ENCODE assay signal across 8 cellular contexts in genomic region chr1:6743189-6744101, GRCh38. TPM values are rescaled to one million over a fixed set of nuclear protein-coding genes. Genes with fewer than 3 reads are reported as not detected.
DNase-seq lines count a peak whose midpoint lies in the region; ATAC-seq, FAIRE-seq and TF ChIP-seq lines count a peak whose summit lies in the region.

No MANE protein-coding gene starts in this region.

- TF ChIP-seq RAD21 in A549 (conservative IDR thresholded peaks at IDR 0.05 in 1 of 2, IDR thresholded peaks at IDR 0.05 in 1 of 2) = no peak

- DNase-seq in A549 (ENCODE audit: low read depth in 1 of 2, low spot score in 1 of 2) = peak in 1 of 2 experiments; percentile 34
- DNase-seq in GM18507 (ENCODE audit: extremely low spot score, insufficient read length, low read depth) = peak; percentile 9
- peak; percentile 92 for DNase-seq in RPMI7951 (ENCODE audit: low read depth)
- peak; percentile 27 for DNase-seq in colonic mucosa
- DNase-seq in medulla oblongata (ENCODE audit: extremely low spot score) = peak; percentile 81
- DNase-seq in ureter (ENCODE audit: low spot score) = peak; percentile 70

- H3K9me3 ChIP-seq in A549 (no peaks in the 10 kb centered on the region), colonic mucosa (no peaks in the 10 kb centered on the region)

- no peak for TF ChIP-seq EP300 in A549 (IDR thresholded peaks at IDR 0.05)

- H3K9ac ChIP-seq in colonic mucosa (ENCODE audit: low read depth in 2 of 2, low read length in 2 of 2) = no peak overlapping the region

- no peak overlapping the region for H3K4me3 ChIP-seq in A549
- H3K4me3 ChIP-seq in colonic mucosa = no peak overlapping the region

- peak overlapping the region; percentile 18; the same call in 1 of the 3 replicates for H3K4me2 ChIP-seq in A549

- CTCF ChIA-PET in A549 (lab: Yijun Ruan, JAX) = interaction anchor here (0.7 to 1.2 kb wide), 2 partner anchors 24 to 475 kb away, joined by 3 to 6 read pairs; no protein-coding TSS in a partner anchor

- POLR2A ChIA-PET in A549 (lab: Yijun Ruan, JAX) = interaction anchor here (1.8 kb wide), 1 partner anchor 41 kb away, joined by 10 read pairs; the partner anchor contains the start of gene CAMTA1

- FAIRE-seq in A549 (lab: Jason Lieb, UNC) = no peak
- peak; percentile 76 for FAIRE-seq in GM18507 (lab: Jason Lieb, UNC)

- no peaks in the 10 kb centered on the region for H3K27me3 ChIP-seq in colonic mucosa

- 68% methylated on average over 17 of the region's 20 CpGs for WGBS in A549 (ENCODE audit: missing lambda C conversion rate)

- intact Hi-C loops in colonic mucosa (cut with DNase I) = no loop called here

- H3K36me3 ChIP-seq in colonic mucosa = no peaks in the 10 kb centered on the region

- TF ChIP-seq POLR2A in A549 (IDR thresholded peaks at IDR 0.05; ENCODE audit: low read length) = no peak

- H3K27ac ChIP-seq in A549 (peak overlapping the region in 1 of 2 experiments; percentile 59; a peak in 4 of 6 replicates), colonic mucosa (peak overlapping the region; percentile 36)

- TF ChIP-seq CTCF in A549 (IDR thresholded peaks at IDR 0.05) (no peak), colonic mucosa (IDR thresholded peaks at IDR 0.05) (no peak)

- ATAC-seq in A549 = peak; percentile 75 to 79; a peak in 5 of 6 replicates
- ATAC-seq in GM21576 (IDR thresholded peaks at IDR 0.05; ENCODE audit: unreplicated experiment) = no peak
- no peak for ATAC-seq in HG02571 (IDR thresholded peaks at IDR 0.05; ENCODE audit: unreplicated experiment)

- H3K4me1 ChIP-seq in A549 (peaks cover 8% of the 10 kb centered on the region; the same call in 2 of the 3 replicates), colonic mucosa (no peaks in the 10 kb centered on the region)

TF ChIP-seq in A549, 52 proteins besides CTCF, POLR2A, EP300 and RAD21:
- TF ChIP-seq EHMT2 (IDR thresholded peaks at IDR 0.05; ENCODE audit: low read depth) = no peak

RNA-seq across cellular contexts. Expression of gene CAMTA1, which starts 41.8 kb away (rescaled TPM):
- polyA plus RNA-seq in A549 (2011; rRNA removed) (48.7 and 58.8 TPM in 2 replicates), A549 (2017; fragmentation: RNase III; extraction: RNeasy Plus Mini Kit Qiagen cat#74134 plus additional on column Dnase treatment) (63.3 to 75.0 TPM (median 73.5 TPM) in 3 replicates)
- 35.4 and 46.5 TPM in 2 replicates for polyA plus RNA-seq in A549 (2012; cell fraction: cytosol; rRNA removed)
- 9.4 and 22.1 TPM in 2 replicates for polyA plus RNA-seq in A549 (2012; cell fraction: nucleus; rRNA removed)
- 18.6 and 19.8 TPM in 2 replicates for polyA minus RNA-seq in A549 (2011; rRNA and poly(A)+ RNA removed)
- 86.7 and 91.0 TPM in 2 replicates for total RNA-seq in RPMI7951 (2014; rRNA removed; shearing (Covaris generic))
- total RNA-seq in colonic mucosa (10 to 100 TPM; 76.8 to 92.8 TPM), ureter (88.1 TPM)

RNA-seq across cellular contexts. Expression of gene DNAJC11, which starts 41.8 kb away (rescaled TPM):
- 29.9 and 35.7 TPM in 2 replicates for polyA plus RNA-seq in A549 (2011; rRNA removed)
- polyA plus RNA-seq in A549 (2012; cell fraction: cytosol; rRNA removed) = 36.9 and 44.0 TPM in 2 replicates
- polyA plus RNA-seq in A549 (2012; cell fraction: nucleus; rRNA removed) = 85.0 and 86.3 TPM in 2 replicates
- polyA plus RNA-seq in A549 (2017; fragmentation: RNase III; extraction: RNeasy Plus Mini Kit Qiagen cat#74134 plus additional on column Dnase treatment) = 48.5 to 56.0 TPM (median 50.0 TPM) in 3 replicates
- 28.4 and 30.1 TPM in 2 replicates for polyA minus RNA-seq in A549 (2011; rRNA and poly(A)+ RNA removed)
- total RNA-seq in RPMI7951 (2014; rRNA removed; shearing (Covaris generic)) = 18.2 and 24.6 TPM in 2 replicates
- 100 to 1,000 TPM in 1 of 2 donors, 10 to 100 TPM in 1; 70.1 to 107 TPM for total RNA-seq in colonic mucosa
- total RNA-seq in ureter = 65.3 TPM

Comparison
In these comparisons a context has a peak if more than half of its experiments do, and no peak if none do; other contexts are left out.
1. ATAC-seq: peak in A549 (2 of 2); none in GM21576 (single experiment) and HG02571 (single experiment).